19 cellular contexts compared by ENCODE assay signal in genomic region chr14:62662811-62663477, GRCh38.
DNase-seq lines count a peak whose midpoint lies in the region; ATAC-seq and TF ChIP-seq lines count a peak whose summit lies in the region.
"Had no signal": no experiment of that assay in that cellular context is flagged by ENCODE, and none has a peak within 500 bp of the region (broad histone marks: within the 10 kb centered on the region; RNA-seq: fewer than 3 reads in every experiment).

No MANE protein-coding gene starts in this region.

- H3K79me1 ChIP-seq in H9 (ENCODE audit: insufficient read depth, low read depth, low read length, poor library complexity, severe bottlenecking): no peaks in the 10 kb centered on the region

- no peak overlapping the region for H4K5ac ChIP-seq in H9 (ENCODE audit: insufficient read length, low read depth, low read length)

- H2BK5ac ChIP-seq in H9 (ENCODE audit: insufficient read length, low read length): no peak overlapping the region

- H3K4me1 ChIP-seq in H9 (ENCODE audit: insufficient read depth, low read length): peaks cover 4% of the 10 kb centered on the region; the same call in 1 of the 2 replicates
- H3K4me1 ChIP-seq: ascending aorta, heart right ventricle, tibial nerve had no signal

- H3K4ac ChIP-seq in H9 (ENCODE audit: low read depth, low read length): no peak overlapping the region

- no peak overlapping the region for H3K14ac ChIP-seq in H9 (ENCODE audit: insufficient read depth, low read length)

- ATAC-seq in GM21723 (IDR thresholded peaks at IDR 0.05; ENCODE audit: unreplicated experiment): no peak
- ATAC-seq in HG03521 (IDR thresholded peaks at IDR 0.05; ENCODE audit: unreplicated experiment): no peak
- ATAC-seq: CD8-positive, alpha-beta T cell; heart right ventricle; stimulated activated memory B cell treated with anti-CD40 and anti-IgM and Interleukin-4, amounts not matched to agents 10 μg/mL and 1 μg/mL and 100 μg/mL, for 72 hours had no signal

- H3K27ac ChIP-seq in H9 (ENCODE audit: insufficient read length, low read depth, low read length): no peak overlapping the region
- H3K27ac ChIP-seq: ascending aorta, heart right ventricle, tibial nerve had no signal

- H2BK12ac ChIP-seq in H9 (ENCODE audit: insufficient read length, low read depth, low read length): no peak overlapping the region

- no peak overlapping the region for H3K56ac ChIP-seq in H9 (ENCODE audit: insufficient read length, low read depth, low read length)

- H3T11ph ChIP-seq in H9 (ENCODE audit: low read length): no peak overlapping the region

- no peak overlapping the region for H2AK5ac ChIP-seq in H9 (ENCODE audit: insufficient read length, low read length)

- H3K4me3 Mint-ChIP-seq in H9 (peak overlapping the region; percentile 12 to 53), nephron progenitor cell (peak overlapping the region; percentile 39)
- H3K4me3 Mint-ChIP-seq: activated CD4-positive, alpha-beta memory T cell treated with anti-CD3 and anti-CD28 coated beads, Interleukin-2, amount 10 ng/mL, durations not matched to agents 7 days and 5 days; activated naive CD4-positive, alpha-beta T cell treated with anti-CD3 and anti-CD28 coated beads for 36 hours; activated T-cell treated with anti-CD3 and anti-CD28 coated beads, Interleukin-2, amount 50 U/mL, for 24 hours; CD8-positive, alpha-beta T cell; HFFc6; stimulated activated memory B cell treated with anti-CD40 and anti-IgM and Interleukin-4, amounts not matched to agents 10 μg/mL and 1 μg/mL and 100 μg/mL, for 72 hours had no signal

- H3K4me1 Mint-ChIP-seq in H9 (peaks cover 41 to 45% of the 10 kb centered on the region in 2 experiments), nephron progenitor cell (peaks cover 35% of the 10 kb centered on the region)
- H3K4me1 Mint-ChIP-seq: activated CD4-positive, alpha-beta memory T cell treated with anti-CD3 and anti-CD28 coated beads, Interleukin-2, amount 10 ng/mL, durations not matched to agents 7 days and 5 days; stimulated activated memory B cell treated with anti-CD40 and anti-IgM and Interleukin-4, amounts not matched to agents 10 μg/mL and 1 μg/mL and 100 μg/mL, for 72 hours had no signal

- no peak overlapping the region for H3K23ac ChIP-seq in H9 (ENCODE audit: insufficient read length, low read depth, low read length)

- H4K20me1 ChIP-seq in H9 (ENCODE audit: control insufficient read depth, insufficient read depth, insufficient read length): no peaks in the 10 kb centered on the region

- H4K91ac ChIP-seq in H9 (ENCODE audit: insufficient read length, low read depth, low read length): no peak overlapping the region

- no peak overlapping the region for H2AFZ ChIP-seq in H9 (ENCODE audit: low read length)

- H3K4me3 ChIP-seq in fibroblast of pulmonary artery (replicated peaks; ENCODE audit: low read depth, low read length): no peak overlapping the region
- H3K4me3 ChIP-seq: ascending aorta, heart right ventricle, tibial nerve had no signal

- no peaks in the 10 kb centered on the region for H3K79me2 ChIP-seq in H9 (ENCODE audit: insufficient read depth, low read length)

- no peaks in the 10 kb centered on the region for H3K23me2 ChIP-seq in H9 (ENCODE audit: insufficient read length, low read depth, low read length, poor library complexity, severe bottlenecking)

- H3K27ac Mint-ChIP-seq in H9 (peak overlapping the region in 2 of 3 experiments; percentile 10 to 75; a peak in 4 of 7 replicates), nephron progenitor cell (peak overlapping the region; percentile 8)
- H3K27ac Mint-ChIP-seq: activated CD4-positive, alpha-beta memory T cell treated with anti-CD3 and anti-CD28 coated beads, Interleukin-2, amount 10 ng/mL, durations not matched to agents 7 days and 5 days; activated naive CD4-positive, alpha-beta T cell treated with anti-CD3 and anti-CD28 coated beads for 36 hours; activated T-cell treated with anti-CD3 and anti-CD28 coated beads, Interleukin-2, amount 50 U/mL, for 24 hours; CD8-positive, alpha-beta T cell; HFFc6; stimulated activated memory B cell treated with anti-CD40 and anti-IgM and Interleukin-4, amounts not matched to agents 10 μg/mL and 1 μg/mL and 100 μg/mL, for 72 hours had no signal

- no peak for TF ChIP-seq CTCF in H9 (conservative IDR thresholded peaks at IDR 0.05)
- TF ChIP-seq CTCF in fibroblast of pulmonary artery (IDR thresholded peaks at IDR 0.05; ENCODE audit: low read length, missing control alignments): no peak
- no peak for TF ChIP-seq CTCF in nephron progenitor cell (IDR thresholded peaks at IDR 0.05)

- H3K4me2 ChIP-seq in H9 (ENCODE audit: insufficient read depth, insufficient read length, low read length): no peak overlapping the region

- peaks cover 15% of the 10 kb centered on the region for H3K27me3 Mint-ChIP-seq in H9 (ENCODE audit: low read depth)
- no peaks in the 10 kb centered on the region for H3K27me3 Mint-ChIP-seq in nephron progenitor cell (ENCODE audit: low read depth, poor library complexity)
- H3K27me3 Mint-ChIP-seq: activated CD4-positive, alpha-beta memory T cell treated with anti-CD3 and anti-CD28 coated beads, Interleukin-2, amount 10 ng/mL, durations not matched to agents 7 days and 5 days; activated T-cell treated with anti-CD3 and anti-CD28 coated beads, Interleukin-2, amount 50 U/mL, for 24 hours; stimulated activated memory B cell treated with anti-CD40 and anti-IgM and Interleukin-4, amounts not matched to agents 10 μg/mL and 1 μg/mL and 100 μg/mL, for 72 hours had no signal

- no peak overlapping the region for H2BK20ac ChIP-seq in H9 (ENCODE audit: low read depth, low read length, poor library complexity, severe bottlenecking)

- H3K18ac ChIP-seq in H9 (ENCODE audit: insufficient read length, low read depth, low read length): no peak overlapping the region

- H2BK120ac ChIP-seq in H9 (ENCODE audit: low read depth, low read length, poor library complexity, severe bottlenecking): no peak overlapping the region

- H3K36me3 Mint-ChIP-seq in H9 (ENCODE audit: insufficient read depth in 1 of 3, low read depth in 3 of 3): peaks cover 0 to 19% (median 12%) of the 10 kb centered on the region in 3 experiments; a peak in 5 of 7 replicates
- peaks cover 32% of the 10 kb centered on the region for H3K36me3 Mint-ChIP-seq in nephron progenitor cell (ENCODE audit: low read depth)
- H3K36me3 Mint-ChIP-seq: CD8-positive, alpha-beta T cell; stimulated activated memory B cell treated with anti-CD40 and anti-IgM and Interleukin-4, amounts not matched to agents 10 μg/mL and 1 μg/mL and 100 μg/mL, for 72 hours had no signal

- no peak overlapping the region for H3K9ac ChIP-seq in H9 (ENCODE audit: extremely low read depth, insufficient read length, low read length)

- DNase-seq in H9 (peak; percentile 38), NCI-H82 treated with DMSO at 0.1 percent for 48 hours (lab: John Stamatoyannopoulos, UW; ENCODE audit: unreplicated experiment) (peak; percentile 100), fibroblast of pulmonary artery (ENCODE audit: low read depth) (peak; percentile 13), nephron progenitor cell (no peak), NCI-H1436 treated with DMSO at 0.1 percent for 48 hours (lab: John Stamatoyannopoulos, UW) (no peak), NCI-H2171 (lab: John Stamatoyannopoulos, UW) (no peak)
- DNase-seq: activated CD4-positive, alpha-beta memory T cell treated with anti-CD3 and anti-CD28 coated beads, Interleukin-2, amount 10 ng/mL, durations not matched to agents 7 days and 5 days; activated naive CD4-positive, alpha-beta T cell treated with anti-CD3 and anti-CD28 coated beads for 36 hours; activated T-cell treated with anti-CD3 and anti-CD28 coated beads, Interleukin-2, amount 50 U/mL, for 24 hours; CD8-positive, alpha-beta T cell; heart right ventricle; HFFc6; NCI-H1105; RPMI8226 had no signal

- no peaks in the 10 kb centered on the region for H3K27me3 ChIP-seq in H9 (ENCODE audit: insufficient read depth, low read length)
- H3K27me3 ChIP-seq: ascending aorta, tibial nerve had no signal

- H3K9me3 Mint-ChIP-seq in H9 (peaks cover 3 to 5% of the 10 kb centered on the region in 2 experiments), nephron progenitor cell (peaks cover 29% of the 10 kb centered on the region)
- H3K9me3 Mint-ChIP-seq: activated naive CD4-positive, alpha-beta T cell treated with anti-CD3 and anti-CD28 coated beads for 36 hours had no signal

- H4K8ac ChIP-seq in H9 (replicated peaks; ENCODE audit: insufficient read length, low read depth, low read length): no peak overlapping the region

- H3K9me3 ChIP-seq in H9 (ENCODE audit: control insufficient read depth, low read depth, low read length): no peaks in the 10 kb centered on the region
- H3K9me3 ChIP-seq: ascending aorta, tibial nerve had no signal

- WGBS in H9 (ENCODE audit: extremely low coverage, insufficient read length, low lambda C conversion rate): no CpG with 5 or more reads among the region's 11 CpGs

- no peak overlapping the region for H2BK15ac ChIP-seq in H9 (ENCODE audit: low read depth, low read length)

Comparison
In these comparisons a context has a peak if more than half of its experiments do, and no peak if none do; other contexts are left out.
1. DNase-seq: peak in H9 (single experiment), NCI-H82 treated with DMSO at 0.1 percent for 48 hours (single experiment) and fibroblast of pulmonary artery (single experiment); none in nephron progenitor cell (single experiment), NCI-H1436 treated with DMSO at 0.1 percent for 48 hours (single experiment) and NCI-H2171 (single experiment).